23 cellular contexts compared by ENCODE assay signal in genomic region chr9:91295357-91295756, GRCh38.
DNase-seq lines count a peak whose midpoint lies in the region; ATAC-seq, FAIRE-seq and TF ChIP-seq lines count a peak whose summit lies in the region.
"Had no signal": no experiment of that assay in that cellular context is flagged by ENCODE, and none has a peak within 500 bp of the region (broad histone marks: within the 10 kb centered on the region; RNA-seq: fewer than 3 reads in every experiment).

No MANE protein-coding gene starts in this region.

- no peak for FAIRE-seq in GM12892 (lab: Jason Lieb, UNC)
- FAIRE-seq: A549, D721Med, G401.6, GM12891, GM18507 had no signal

- peaks cover 4% of the 10 kb centered on the region; the same call in 1 of the 2 replicates for H3K79me2 ChIP-seq in Karpas-422 (ENCODE audit: low read length)

- peaks cover 5% of the 10 kb centered on the region for H3K9me3 Mint-ChIP-seq in activated CD4-positive, alpha-beta T cell treated with anti-CD3 and anti-CD28 coated beads, Interleukin-2, amount 10 ng/mL, durations not matched to agents 24 days and 14 days
- H3K9me3 Mint-ChIP-seq in memory B cell, result no peaks in the 10 kb centered on the region
- H3K9me3 Mint-ChIP-seq: CD4-positive, alpha-beta T cell; CD8-positive, alpha-beta T cell had no signal

- ATAC-seq in memory B cell (ENCODE audit: low read depth) (no peak), T-helper 17 cell (no peak), HG03175 (IDR thresholded peaks at IDR 0.05; ENCODE audit: unreplicated experiment) (no peak)
- ATAC-seq: A549; CD8-positive, alpha-beta T cell had no signal

- no peak overlapping the region for H3K4me3 Mint-ChIP-seq in activated CD4-positive, alpha-beta T cell treated with anti-CD3 and anti-CD28 coated beads, Interleukin-2, amount 10 ng/mL, durations not matched to agents 24 days and 14 days
- no peak overlapping the region for H3K4me3 Mint-ChIP-seq in memory B cell
- no peak overlapping the region for H3K4me3 Mint-ChIP-seq in T-helper 17 cell
- H3K4me3 Mint-ChIP-seq: B cell; CD4-positive, alpha-beta T cell; CD8-positive, alpha-beta T cell had no signal

- no peak for TF ChIP-seq POLR2A in GM12892 (IDR thresholded peaks at IDR 0.05; ENCODE audit: low read depth, low read length)

- peaks cover 75% of the 10 kb centered on the region for H3K36me3 ChIP-seq in BLaER1
- peaks cover 18% of the 10 kb centered on the region for H3K36me3 ChIP-seq in Karpas-422 (ENCODE audit: insufficient read depth, low read length)

- H3K9me3 ChIP-seq in BLaER1 (no peaks in the 10 kb centered on the region), Karpas-422 (ENCODE audit: low read length) (no peaks in the 10 kb centered on the region), T-helper 17 cell (ENCODE audit: control insufficient read depth, low read length, poor library complexity, severe bottlenecking) (no peaks in the 10 kb centered on the region)
- H3K9me3 ChIP-seq: A549, Caco-2 had no signal

- H3K4me1 ChIP-seq in BLaER1 (peaks cover 16% of the 10 kb centered on the region), Karpas-422 (ENCODE audit: low read length) (peaks cover 27% of the 10 kb centered on the region)
- H3K4me1 ChIP-seq: Caco-2 had no signal

- H3K36me3 Mint-ChIP-seq in activated CD4-positive, alpha-beta T cell treated with anti-CD3 and anti-CD28 coated beads, Interleukin-2, amount 10 ng/mL, durations not matched to agents 24 days and 14 days (ENCODE audit: low read depth), result peaks cover 70% of the 10 kb centered on the region
- H3K36me3 Mint-ChIP-seq in memory B cell (peaks cover 53% of the 10 kb centered on the region), T-helper 17 cell (ENCODE audit: low read depth) (peaks cover 32% of the 10 kb centered on the region)

- intact Hi-C loops in activated CD4-positive, alpha-beta T cell treated with anti-CD3 and anti-CD28 coated beads, Interleukin-2, amount 10 ng/mL, durations not matched to agents 24 days and 14 days (cut with micrococcal nuclease), result no loop called here

- H3K9ac ChIP-seq in BLaER1 (no peak overlapping the region), Karpas-422 (ENCODE audit: low read length) (no peak overlapping the region)

- no peak overlapping the region for H3K27ac Mint-ChIP-seq in activated CD4-positive, alpha-beta T cell treated with anti-CD3 and anti-CD28 coated beads, Interleukin-2, amount 10 ng/mL, durations not matched to agents 24 days and 14 days
- peak overlapping the region; percentile 33 for H3K27ac Mint-ChIP-seq in memory B cell
- H3K27ac Mint-ChIP-seq in T-helper 17 cell, result no peak overlapping the region
- H3K27ac Mint-ChIP-seq: B cell; CD4-positive, alpha-beta T cell; CD8-positive, alpha-beta T cell had no signal

- peak; percentile 34 for DNase-seq in activated CD4-positive, alpha-beta T cell treated with anti-CD3 and anti-CD28 coated beads, Interleukin-2, amount 10 ng/mL, durations not matched to agents 24 days and 14 days
- no peak for DNase-seq in activated CD4-positive, alpha-beta T cell treated with anti-CD3 and anti-CD28 coated beads, Interleukin-2, amount 50 U/mL, for 4 hours
- DNase-seq in Karpas-422, result no peak
- no peak for DNase-seq in memory B cell (ENCODE audit: low spot score in 2 of 2)
- no peak for DNase-seq in GM12892 (ENCODE audit: insufficient read length)
- DNase-seq in T-helper 17 cell, result no peak
- DNase-seq: AML-193; Caco-2; Calu3; CD4-positive, alpha-beta T cell; CD8-positive, alpha-beta T cell; DMS79 treated with DMSO at 0.1 percent for 48 hours; GF-D8 had no signal

- H3K27ac ChIP-seq in BLaER1 (0 out of 2 replicates have a peak overlapping the region, but pooled peaks have one; percentile 15), Karpas-422 (ENCODE audit: low read length) (peak overlapping the region; percentile 69; the same call in 1 of the 2 replicates)
- H3K27ac ChIP-seq: 22Rv1, A549, C4-2B had no signal

- H3K27me3 Mint-ChIP-seq in activated CD4-positive, alpha-beta T cell treated with anti-CD3 and anti-CD28 coated beads, Interleukin-2, amount 10 ng/mL, durations not matched to agents 24 days and 14 days, result no peaks in the 10 kb centered on the region
- H3K27me3 Mint-ChIP-seq in memory B cell (no peaks in the 10 kb centered on the region), T-helper 17 cell (no peaks in the 10 kb centered on the region)
- H3K27me3 Mint-ChIP-seq: B cell; CD4-positive, alpha-beta T cell had no signal

- H3K27me3 ChIP-seq in BLaER1, result no peaks in the 10 kb centered on the region
- no peaks in the 10 kb centered on the region for H3K27me3 ChIP-seq in Karpas-422 (ENCODE audit: low read length)

- H4K20me1 ChIP-seq in BLaER1 (no peaks in the 10 kb centered on the region), Karpas-422 (ENCODE audit: insufficient read depth, low read depth, low read length) (no peaks in the 10 kb centered on the region)

- H3K4me2 ChIP-seq in BLaER1, result peak overlapping the region; percentile 37
- no peak overlapping the region for H3K4me2 ChIP-seq in Karpas-422 (ENCODE audit: low read depth, low read length, poor library complexity, severe bottlenecking)
- H3K4me2 ChIP-seq: A549 had no signal

- H3K4me3 ChIP-seq in BLaER1 (no peak overlapping the region), Karpas-422 (ENCODE audit: low read length) (no peak overlapping the region)
- H3K4me3 ChIP-seq: A549 had no signal

- no peaks in the 10 kb centered on the region for H3K9me2 ChIP-seq in Karpas-422 (replicated peaks; ENCODE audit: insufficient read depth, low read length)

- no peak overlapping the region for H2AFZ ChIP-seq in Karpas-422 (ENCODE audit: low read length)

- H3K4me1 Mint-ChIP-seq in activated CD4-positive, alpha-beta T cell treated with anti-CD3 and anti-CD28 coated beads, Interleukin-2, amount 10 ng/mL, durations not matched to agents 24 days and 14 days, result peaks cover 10% of the 10 kb centered on the region
- H3K4me1 Mint-ChIP-seq in memory B cell (peaks cover 25% of the 10 kb centered on the region), T-helper 17 cell (peaks cover 15% of the 10 kb centered on the region)
